ENCODE assay signal across 9 cellular contexts in genomic region chr3:137737208-137737607, GRCh38. TPM values are rescaled to one million over a fixed set of nuclear protein-coding genes. Genes with fewer than 3 reads are reported as not detected.
"Had no signal": no experiment of that assay in that cellular context is flagged by ENCODE, and none has a peak within 500 bp of the region (broad histone marks: within the 10 kb centered on the region; RNA-seq: fewer than 3 reads in every experiment).

No MANE protein-coding gene starts in this region.

- FAIRE-seq: G401.6, GM12878, GM12891, GM12892, GM18507, GM19239 had no signal

- DNase-seq: GDM1, GF-D8 had no signal

- ATAC-seq: GM12878 had no signal

- H3K4me3 ChIP-seq: GM12878 had no signal

RNA-seq across cellular contexts. Expression of gene SOX14, which starts 26.9 kb away (rescaled TPM):
- total RNA-seq: G401 had no signal
- polyA plus RNA-seq: GM12878 had no signal
